ENCODE assay signal across 9 cellular contexts in genomic region chr13:77300176-77301141, GRCh38. TPM values are rescaled to one million over a fixed set of nuclear protein-coding genes. Genes with fewer than 3 reads are reported as not detected.
DNase-seq lines count a peak whose midpoint lies in the region; ATAC-seq and TF ChIP-seq lines count a peak whose summit lies in the region.
"Had no signal": no experiment of that assay in that cellular context is flagged by ENCODE, and none has a peak within 500 bp of the region (broad histone marks: within the 10 kb centered on the region; RNA-seq: fewer than 3 reads in every experiment).

No MANE protein-coding gene starts in this region.

- H3K27me3 Mint-ChIP-seq in activated CD4-positive, alpha-beta T cell treated with anti-CD3 and anti-CD28 coated beads, Interleukin-2, amount 10 ng/mL, durations not matched to agents 24 days and 14 days = no peaks in the 10 kb centered on the region

- H3K36me3 Mint-ChIP-seq in activated CD4-positive, alpha-beta T cell treated with anti-CD3 and anti-CD28 coated beads, Interleukin-2, amount 10 ng/mL, durations not matched to agents 24 days and 14 days (ENCODE audit: low read depth) = peaks cover 15% of the 10 kb centered on the region

- H3K27ac Mint-ChIP-seq in activated CD4-positive, alpha-beta T cell treated with anti-CD3 and anti-CD28 coated beads, Interleukin-2, amount 10 ng/mL, durations not matched to agents 24 days and 14 days = no peak overlapping the region

- intact Hi-C loops in activated CD4-positive, alpha-beta T cell treated with anti-CD3 and anti-CD28 coated beads, Interleukin-2, amount 10 ng/mL, durations not matched to agents 24 days and 14 days (cut with micrococcal nuclease) = no loop called here

- no peaks in the 10 kb centered on the region for H3K9me3 ChIP-seq in RWPE2 (ENCODE audit: severe bottlenecking)
- no peaks in the 10 kb centered on the region for H3K9me3 ChIP-seq in thoracic aorta

- H3K4me3 ChIP-seq in RWPE2 (ENCODE audit: severe bottlenecking) = no peak overlapping the region
- H3K4me3 ChIP-seq in thoracic aorta = peak overlapping the region; percentile 54

- peaks cover 30% of the 10 kb centered on the region for H3K4me1 Mint-ChIP-seq in activated CD4-positive, alpha-beta T cell treated with anti-CD3 and anti-CD28 coated beads, Interleukin-2, amount 10 ng/mL, durations not matched to agents 24 days and 14 days

- H3K36me3 ChIP-seq in RWPE2 (ENCODE audit: low read depth) = peaks cover 7% of the 10 kb centered on the region
- peaks cover 5% of the 10 kb centered on the region for H3K36me3 ChIP-seq in thoracic aorta

- no peaks in the 10 kb centered on the region for H3K9me3 Mint-ChIP-seq in activated CD4-positive, alpha-beta T cell treated with anti-CD3 and anti-CD28 coated beads, Interleukin-2, amount 10 ng/mL, durations not matched to agents 24 days and 14 days

- ATAC-seq in RWPE2 (ENCODE audit: low read depth) (peak; percentile 77), thoracic aorta (ENCODE audit: insufficient number of reproducible peaks, low FRiP score, low read depth) (no peak)

- peaks cover 19% of the 10 kb centered on the region for H3K4me1 ChIP-seq in RWPE2 (ENCODE audit: insufficient read depth, poor library complexity, severe bottlenecking)
- peaks cover 48 to 52% of the 10 kb centered on the region in 2 donors for H3K4me1 ChIP-seq in thoracic aorta (ENCODE audit: control insufficient read depth in 1 of 2, low read depth in 2 of 2)

- H3K27me3 ChIP-seq in RWPE2 (ENCODE audit: insufficient read depth, poor library complexity, severe bottlenecking) (no peaks in the 10 kb centered on the region), thoracic aorta (replicated peaks; ENCODE audit: insufficient read depth) (no peaks in the 10 kb centered on the region)

- H3K27ac ChIP-seq in RWPE2 (ENCODE audit: poor library complexity, severe bottlenecking) = no peak overlapping the region
- H3K27ac ChIP-seq in thoracic aorta = peak overlapping the region; percentile 24 to 60
- H3K27ac ChIP-seq: 22Rv1 had no signal

- no peak overlapping the region for H3K4me3 Mint-ChIP-seq in activated CD4-positive, alpha-beta T cell treated with anti-CD3 and anti-CD28 coated beads, Interleukin-2, amount 10 ng/mL, durations not matched to agents 24 days and 14 days

- peak; percentile 43 for DNase-seq in activated CD4-positive, alpha-beta T cell treated with anti-CD3 and anti-CD28 coated beads, Interleukin-2, amount 10 ng/mL, durations not matched to agents 24 days and 14 days
- DNase-seq in activated CD4-positive, alpha-beta T cell treated with anti-CD3 and anti-CD28 coated beads for 1 hour = no peak
- DNase-seq in RWPE2 (ENCODE audit: low spot score) (no peak), fibroblast of the conjunctiva (ENCODE audit: low read depth) (peak; percentile 17), thoracic aorta (ENCODE audit: low spot score) (no peak), ureter (ENCODE audit: low spot score) (no peak)
- DNase-seq in effector CD8-positive, alpha-beta T cell (lab: John Stamatoyannopoulos, UW) = no peak
- no peak for DNase-seq in activated effector memory CD4-positive, alpha-beta T cell treated with Interleukin-2 at 50 U/mL for 16 hours

- TF ChIP-seq CTCF in RWPE2 (IDR thresholded peaks at IDR 0.05; ENCODE audit: poor library complexity, severe bottlenecking) (no peak), thoracic aorta (IDR thresholded peaks at IDR 0.05) (no peak)

RNA-seq across cellular contexts. Expression of gene MYCBP2, which starts 26.4 kb away (rescaled TPM):
- total RNA-seq in activated CD4-positive, alpha-beta T cell treated with anti-CD3 and anti-CD28 coated beads, Interleukin-2, amount 10 ng/mL, durations not matched to agents 24 days and 14 days = 94.6 and 119 TPM in 2 replicates
- total RNA-seq in thoracic aorta (100 to 1,000 TPM; 135 to 139 TPM), ureter (90.3 TPM)

Comparison
In these comparisons a context has a peak if more than half of its experiments do, and no peak if none do; other contexts are left out.
1. DNase-seq: peak in activated CD4-positive, alpha-beta T cell treated with anti-CD3 and anti-CD28 coated beads, Interleukin-2, amount 10 ng/mL, durations not matched to agents 24 days and 14 days (single experiment) and fibroblast of the conjunctiva (single experiment); none in activated CD4-positive, alpha-beta T cell treated with anti-CD3 and anti-CD28 coated beads for 1 hour (single experiment), RWPE2 (single experiment), thoracic aorta (single experiment), effector CD8-positive, alpha-beta T cell (single experiment), activated effector memory CD4-positive, alpha-beta T cell treated with Interleukin-2 at 50 U/mL for 16 hours (single experiment) and ureter (single experiment).